10 cellular contexts compared by ENCODE assay signal in genomic region chr20:38673261-38673660, GRCh38. TPM values are rescaled to one million over a fixed set of nuclear protein-coding genes. Genes with fewer than 3 reads are reported as not detected.
DNase-seq lines count a peak whose midpoint lies in the region; TF ChIP-seq lines count a peak whose summit lies in the region.
"Had no signal": no experiment of that assay in that cellular context is flagged by ENCODE, and none has a peak within 500 bp of the region (broad histone marks: within the 10 kb centered on the region; RNA-seq: fewer than 3 reads in every experiment).

No MANE protein-coding gene starts in this region.

- no peaks in the 10 kb centered on the region for H3K79me2 ChIP-seq in Loucy (ENCODE audit: insufficient read depth, low read length)

- H3K4me3 ChIP-seq in Loucy (ENCODE audit: low read length, poor library complexity, severe bottlenecking) (peak overlapping the region; percentile 68), dorsolateral prefrontal cortex (peak overlapping the region in 53 of 59 donors; percentile 57 to 85 (median 72))

- peak overlapping the region; percentile 67 for H3K4me2 ChIP-seq in Loucy (ENCODE audit: low read depth, low read length, poor library complexity, severe bottlenecking)

- H3K9me3 ChIP-seq in Loucy (ENCODE audit: insufficient read depth, low read depth, low read length): no peaks in the 10 kb centered on the region

- H3K27me3 ChIP-seq in Loucy (ENCODE audit: insufficient read depth, low read length, poor library complexity, severe bottlenecking): no peaks in the 10 kb centered on the region
- H3K27me3 ChIP-seq in dorsolateral prefrontal cortex: peaks cover 0 to 16% (median 0%) of the 10 kb centered on the region in 45 donors

- H3K36me3 Mint-ChIP-seq in Calu3 (ENCODE audit: insufficient read depth, unreplicated experiment): peaks cover 14% of the 10 kb centered on the region
- no peaks in the 10 kb centered on the region for H3K36me3 Mint-ChIP-seq in nephron progenitor cell (ENCODE audit: low read depth)

- peaks cover 100% of the 10 kb centered on the region for H3K27me3 Mint-ChIP-seq in Calu3 (ENCODE audit: unreplicated experiment)
- peaks cover 96% of the 10 kb centered on the region for H3K27me3 Mint-ChIP-seq in nephron progenitor cell (ENCODE audit: low read depth, poor library complexity)

- no peak for DNase-seq in Calu3
- DNase-seq in dorsolateral prefrontal cortex: no peak
- DNase-seq in nephron progenitor cell: no peak
- no peak for DNase-seq in SHP77 (lab: John Stamatoyannopoulos, UW)
- no peak for DNase-seq in stimulated activated naive CD4-positive, alpha-beta T cell treated with Interleukin-2 at 50 U/mL for 16 hours (lab: John Stamatoyannopoulos, UW)
- DNase-seq in SW480 (ENCODE audit: low spot score): no peak
- no peak for DNase-seq in NCI-H510A (lab: John Stamatoyannopoulos, UW)
- DNase-seq: NCI-H2171 had no signal

- intact Hi-C loops in Calu3 (cut with micrococcal nuclease; ENCODE audit: unreplicated experiment) (no loop called here), dorsolateral prefrontal cortex (cut with DNase I) (no loop called here)

- CTCF ChIA-PET in Calu3 (lab: Charles Lee): no interaction called here

- TF ChIP-seq CTCF in Calu3 (IDR thresholded peaks at IDR 0.05; ENCODE audit: unreplicated experiment) (no peak), Loucy (conservative IDR thresholded peaks at IDR 0.05; ENCODE audit: low read length) (no peak), dorsolateral prefrontal cortex (IDR thresholded peaks at IDR 0.05 in 54 of 56, conservative IDR thresholded peaks at IDR 0.05 in 2 of 56; ENCODE audit: low read depth in 1 of 56, partially characterized antibody in 56 of 56) (no peak), nephron progenitor cell (IDR thresholded peaks at IDR 0.05) (no peak)

- no peaks in the 10 kb centered on the region for H3F3A ChIP-seq in Loucy (ENCODE audit: low read depth)

- no peak overlapping the region for H3K9ac ChIP-seq in Loucy (ENCODE audit: low read depth, low read length, poor library complexity, severe bottlenecking)

- H3K4me1 ChIP-seq in Loucy (ENCODE audit: insufficient read depth, low read length, poor library complexity, severe bottlenecking): no peaks in the 10 kb centered on the region

- H3K9me3 Mint-ChIP-seq in Calu3 (ENCODE audit: low read depth, unreplicated experiment) (no peaks in the 10 kb centered on the region), nephron progenitor cell (peaks cover 3% of the 10 kb centered on the region)

- no peaks in the 10 kb centered on the region for H3K4me1 Mint-ChIP-seq in Calu3 (ENCODE audit: low read depth, unreplicated experiment)
- H3K4me1 Mint-ChIP-seq in nephron progenitor cell: peaks cover 6% of the 10 kb centered on the region

- H3K9me2 ChIP-seq in Loucy (replicated peaks; ENCODE audit: low read depth, low read length): no peaks in the 10 kb centered on the region

- H3K27ac Mint-ChIP-seq in Calu3 (ENCODE audit: unreplicated experiment): no peak overlapping the region
- no peak overlapping the region for H3K27ac Mint-ChIP-seq in nephron progenitor cell

- no peaks in the 10 kb centered on the region for H4K20me1 ChIP-seq in Loucy (ENCODE audit: insufficient read depth, low read length, poor library complexity, severe bottlenecking)

- H2AFZ ChIP-seq in Loucy (ENCODE audit: low read length): no peak overlapping the region

- H3K27ac ChIP-seq in dorsolateral prefrontal cortex: peak overlapping the region in 38 of 59 donors; percentile 26 to 93 (median 88)

- BruUV-seq in Calu3 (replicated peaks; lab: Mats Ljungman, UMichigan): no TSS peak

- H3K36me3 ChIP-seq in Loucy (ENCODE audit: insufficient read depth, low read length): no peaks in the 10 kb centered on the region

- H3K4me3 Mint-ChIP-seq in Calu3 (ENCODE audit: low read depth, unreplicated experiment) (peak overlapping the region; percentile 59), nephron progenitor cell (peak overlapping the region; percentile 89)

RNA-seq across cellular contexts. Expression of gene SLC32A1, which starts 51.0 kb away (rescaled TPM):
- not detected in 2 replicates for total RNA-seq in Calu3 (2022)
- total RNA-seq in dorsolateral prefrontal cortex: 10 to 100 TPM in 114 of 120 experiments, 1 to 10 TPM in 6; 5.3 to 33.2 (median 20.5) TPM
- total RNA-seq: renal cortical epithelial cell had no signal
